In the genomic region with DNA sequence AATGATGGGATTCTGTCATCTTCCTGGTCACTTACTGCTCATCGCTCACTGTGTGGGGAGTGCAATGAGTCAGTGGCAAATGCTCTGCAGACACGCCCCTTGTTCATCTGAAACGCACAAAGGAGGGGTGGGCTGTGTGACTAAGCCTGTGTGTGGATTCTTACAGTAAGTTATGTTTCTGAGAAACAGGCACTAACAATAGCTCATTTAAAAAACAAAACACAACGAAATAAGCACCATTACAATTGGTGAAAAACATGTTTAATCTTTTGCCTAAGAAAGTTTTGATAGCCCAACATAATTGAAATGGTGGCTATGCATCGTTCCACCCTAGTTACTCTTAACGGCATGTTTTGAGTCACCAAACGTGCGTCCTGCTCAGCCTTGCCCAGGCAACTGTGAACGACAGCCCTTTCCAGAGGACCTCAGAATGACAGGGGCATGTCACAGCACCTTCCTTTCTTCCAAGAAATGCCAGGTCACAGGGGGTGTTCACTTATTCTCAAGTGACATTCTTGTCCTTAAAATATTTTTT, we compare ENCODE assay signal across 8 cellular contexts.
A peak's percentile ranks its signal among the peaks of the same experiment; 100 is the strongest.
DNase-seq lines count a peak whose midpoint lies in the region; ATAC-seq and TF ChIP-seq lines count a peak whose summit lies in the region.

No MANE protein-coding gene starts in this region.

- peaks cover 14% of the 10 kb centered on the region for H3K4me1 ChIP-seq in neuron (ENCODE audit: insufficient read depth, low read length)
- H3K4me1 ChIP-seq in thymus (ENCODE audit: control insufficient read depth, insufficient read depth, low read length): no peaks in the 10 kb centered on the region
- H3K4me1 ChIP-seq in testis: no peaks in the 10 kb centered on the region

- TF ChIP-seq EP300 in Ishikawa (IDR thresholded peaks at IDR 0.05; ENCODE audit: borderline replicate concordance): no peak

- H3K27me3 Mint-ChIP-seq in effector memory CD8-positive, alpha-beta T cell: peaks cover 2 to 4% of the 10 kb centered on the region in 2 donors

- H3K36me3 ChIP-seq in neuron (ENCODE audit: insufficient read depth, low read length): no peaks in the 10 kb centered on the region
- no peaks in the 10 kb centered on the region for H3K36me3 ChIP-seq in thymus (ENCODE audit: control insufficient read depth, insufficient read depth)
- no peaks in the 10 kb centered on the region for H3K36me3 ChIP-seq in testis (ENCODE audit: low read depth, missing control alignments)

- TF ChIP-seq POLR2A in testis (IDR thresholded peaks at IDR 0.05): no peak

- DNase-seq in EH (ENCODE audit: low read depth) (peak; percentile 96), testis (no peak)
- peak; percentile 33 to 71 for DNase-seq in activated CD4-positive, alpha-beta T cell treated with anti-CD3 and anti-CD28 coated beads, Interleukin-2, amount 50 U/mL, for 24 hours (ENCODE audit: low read depth in 1 of 2, low spot score in 1 of 2)
- DNase-seq in effector memory CD8-positive, alpha-beta T cell: peak in 1 of 3 experiments; percentile 13

- ATAC-seq in GM21619 (IDR thresholded peaks at IDR 0.05; ENCODE audit: unreplicated experiment): peak; percentile 90
- ATAC-seq in effector memory CD8-positive, alpha-beta T cell (replicated peaks): peak; percentile 86

- TF ChIP-seq CTCF in testis (IDR thresholded peaks at IDR 0.05): no peak

- H3K27me3 ChIP-seq in neuron (ENCODE audit: insufficient read depth, low read length): no peaks in the 10 kb centered on the region
- no peaks in the 10 kb centered on the region for H3K27me3 ChIP-seq in thymus (ENCODE audit: control insufficient read depth, insufficient read depth)
- no peaks in the 10 kb centered on the region for H3K27me3 ChIP-seq in testis

- no peaks in the 10 kb centered on the region for H3K9me3 ChIP-seq in neuron (ENCODE audit: low read length)
- no peaks in the 10 kb centered on the region for H3K9me3 ChIP-seq in thymus (ENCODE audit: control insufficient read depth)
- H3K9me3 ChIP-seq in testis: no peaks in the 10 kb centered on the region

- peak overlapping the region; percentile 81 to 85 for H3K4me3 Mint-ChIP-seq in effector memory CD8-positive, alpha-beta T cell

- H3K4me3 ChIP-seq in neuron (ENCODE audit: low read length) (peak overlapping the region; percentile 5), thymus (ENCODE audit: low read length) (no peak overlapping the region), testis (no peak overlapping the region)

- H3K4me1 Mint-ChIP-seq in effector memory CD8-positive, alpha-beta T cell (ENCODE audit: low read depth in 2 of 2): peaks cover 14 to 23% of the 10 kb centered on the region in 2 donors

- H3K27ac Mint-ChIP-seq in effector memory CD8-positive, alpha-beta T cell: peak overlapping the region; percentile 76 to 91

- H3K36me3 Mint-ChIP-seq in effector memory CD8-positive, alpha-beta T cell (ENCODE audit: insufficient read depth): no peaks in the 10 kb centered on the region

- 91% methylated on average over 9 of the region's 9 CpGs for WGBS in thymus
- WGBS in testis, 2 donors: 61 to 67% methylated on average over 9 of the region's 9 CpGs

- no peak for TF ChIP-seq RAD21 in Ishikawa (IDR thresholded peaks at IDR 0.05; ENCODE audit: low read depth)

- no peaks in the 10 kb centered on the region for H3K9me3 Mint-ChIP-seq in effector memory CD8-positive, alpha-beta T cell

- intact Hi-C loops in testis (cut with DNase I; ENCODE audit: low total_unique reads): no loop called here

- H3K27ac ChIP-seq in thymus (ENCODE audit: low read depth) (peak overlapping the region; percentile 81), testis (no peak overlapping the region)

- peak overlapping the region; percentile 31 for H2AFZ ChIP-seq in neuron (ENCODE audit: low read depth, low read length)

TF ChIP-seq in Ishikawa, 13 proteins besides CTCF, POLR2A, EP300 and RAD21:
- TF ChIP-seq ZBTB7A (IDR thresholded peaks at IDR 0.05; ENCODE audit: low read depth) (0 out of 2 replicates have a peak, but pooled peaks have one; percentile 34), FOXM1 (IDR thresholded peaks at IDR 0.05; ENCODE audit: borderline replicate concordance, low read depth) (no peak), TCF12 (IDR thresholded peaks at IDR 0.05; ENCODE audit: low read depth) (no peak)
